In genomic region chr1:161045749-161046573, GRCh38 we compare ENCODE assay signal across 8 cellular contexts. TPM values are rescaled to one million over a fixed set of nuclear protein-coding genes. Genes with fewer than 3 reads are reported as not detected.
A peak's percentile ranks its signal among the peaks of the same experiment; 100 is the strongest.
DNase-seq lines count a peak whose midpoint lies in the region; ATAC-seq, FAIRE-seq and TF ChIP-seq lines count a peak whose summit lies in the region.

USF1 (minus strand) TSS chr1:161045977; CDS start chr1:161043275, 2,702 bp downstream.

- DNase-seq in AG09309 (ENCODE audit: low read depth) (peak; percentile 78), NCI-H446 treated with DMSO at 0.1 percent for 48 hours (lab: John Stamatoyannopoulos, UW) (peak; percentile 92), cerebellar cortex (ENCODE audit: low spot score) (peak; percentile 97), keratinocyte (ENCODE audit: low read depth, low spot score) (no peak)
- DNase-seq in stimulated activated CD4-positive, alpha-beta T cell treated with anti-CD3 and anti-CD28 coated beads, Interleukin-15, amount 100 ng/mL, for 1 hour (ENCODE audit: low read depth in 1 of 2, low spot score in 1 of 2) = peak; percentile 83

- FAIRE-seq in keratinocyte (lab: Jason Lieb, UNC) = peak; percentile 86

- peak within 1 kb of the TSS; percentile 93 for H3K4me2 ChIP-seq in keratinocyte (ENCODE audit: control insufficient read depth, extremely low read depth, insufficient read depth, low read depth, low read length)

- peak within 1 kb of the TSS; percentile 96 for H3K27ac ChIP-seq in keratinocyte (ENCODE audit: control insufficient read depth, insufficient read depth, low read length)

- ATAC-seq in GM19035 (IDR thresholded peaks at IDR 0.05; ENCODE audit: unreplicated experiment) (peak; percentile 69), HG03354 (IDR thresholded peaks at IDR 0.05; ENCODE audit: poor library complexity, severe bottlenecking, unreplicated experiment) (peak; percentile 58)
- ATAC-seq in activated CD4-positive, CD25-positive, alpha-beta regulatory T cell treated with anti-CD3 and anti-CD28 coated beads, Interleukin-2, amount 50 U/mL, for 24 hours = peak; percentile 86 to 89

- no peaks in the 10 kb centered on the region for H3K9me1 ChIP-seq in keratinocyte (ENCODE audit: control insufficient read depth, extremely low read depth, insufficient read depth, low read length)

- peaks cover 7 to 8% of the 10 kb centered on the region in 2 experiments for H3K36me3 ChIP-seq in keratinocyte (ENCODE audit: control insufficient read depth in 2 of 2, extremely low read depth in 1 of 2, insufficient read depth in 2 of 2, low read length in 2 of 2)

- H3K4me1 ChIP-seq in keratinocyte (ENCODE audit: control insufficient read depth, extremely low read depth, insufficient read depth, low read length) = peaks cover 7% of the 10 kb centered on the region

- peak within 1 kb of the TSS; percentile 81 for H3K9ac ChIP-seq in keratinocyte (ENCODE audit: control insufficient read depth, extremely low read depth, insufficient read depth, low read length)

- dilution Hi-C loops in keratinocyte (cut with MboI; ENCODE audit: extremely low pct_ligation_motif_present, low sequenced_read_pairs) = no loop called here

- peak within 1 kb of the TSS; percentile 96 for H3K4me3 ChIP-seq in AG09309 (ENCODE audit: control insufficient read depth, low read depth, low read length)
- H3K4me3 ChIP-seq in keratinocyte (ENCODE audit: control insufficient read depth in 2 of 3, extremely low read depth in 1 of 3, insufficient read depth in 2 of 3, low read depth in 1 of 3, low read length in 3 of 3) = peak within 1 kb of the TSS; percentile 64 to 88 (median 66)

- peak within 1 kb of the TSS; percentile 98 for H2AFZ ChIP-seq in keratinocyte (ENCODE audit: control insufficient read depth, low read length)

- H4K20me1 ChIP-seq in keratinocyte (ENCODE audit: control insufficient read depth, extremely low read depth, insufficient read depth, low read length) = no peaks in the 10 kb centered on the region

- peaks cover 13% of the 10 kb centered on the region for H3K79me2 ChIP-seq in keratinocyte (ENCODE audit: control insufficient read depth, insufficient read depth, low read length)

- H3K9me3 ChIP-seq in keratinocyte (ENCODE audit: control insufficient read depth, low read depth, low read length) = peaks cover 9% of the 10 kb centered on the region

- no peaks in the 10 kb centered on the region for H3K27me3 ChIP-seq in keratinocyte (ENCODE audit: control insufficient read depth, extremely low read depth, insufficient read depth, low read length)

- TF ChIP-seq CTCF in AG09309 (IDR thresholded peaks at IDR 0.05; ENCODE audit: control insufficient read depth, insufficient read depth, low read depth, low read length, missing control alignments) (no peak), keratinocyte (optimal IDR thresholded peaks at IDR 0.05 in 1 of 3, IDR thresholded peaks at IDR 0.05 in 1 of 3, conservative IDR thresholded peaks at IDR 0.05 in 1 of 3; ENCODE audit: extremely low read depth in 1 of 3, insufficient read depth in 2 of 3, low read length in 3 of 3) (no peak)

RNA-seq across cellular contexts. Expression of gene USF1, which starts in this region (rescaled TPM):
- 25.1 to 40.7 TPM (median 31.6 TPM) in 3 replicates for polyA plus RNA-seq in keratinocyte
- 29.0 TPM for polyA plus RNA-seq in keratinocyte (2011; ENCODE audit: low read depth)
- 14.4 and 15.5 TPM in 2 replicates for polyA plus RNA-seq in keratinocyte (2011; cell fraction: cytosol; rRNA removed)
- 72.9 and 81.7 TPM in 2 replicates for polyA plus RNA-seq in keratinocyte (2011; cell fraction: nucleus; rRNA removed)
- polyA plus RNA-seq in keratinocyte (2012; ENCODE audit: low replicate concordance) = 26.9 and 37.1 TPM in 2 replicates
- 75.2 to 96.5 TPM (median 79.5 TPM) in 3 replicates for polyA minus RNA-seq in keratinocyte
- 43.4 TPM for polyA minus RNA-seq in keratinocyte (2011; cell fraction: cytosol; rRNA and poly(A)+ RNA removed)
- polyA minus RNA-seq in keratinocyte (2011; cell fraction: nucleus; rRNA and poly(A)+ RNA removed) = 18.9 and 30.1 TPM in 2 replicates
